ENCODE assay signal across 8 cellular contexts in genomic region chrX:136162827-136163427, GRCh38. TPM values are rescaled to one million over a fixed set of nuclear protein-coding genes. Genes with fewer than 3 reads are reported as not detected.
DNase-seq lines count a peak whose midpoint lies in the region; ATAC-seq, FAIRE-seq and TF ChIP-seq lines count a peak whose summit lies in the region.

No MANE protein-coding gene starts in this region.

- H3K36me3 ChIP-seq in adrenal gland (replicated peaks in 1 of 2) = no peaks in the 10 kb centered on the region

- ATAC-seq in HG03025 (IDR thresholded peaks at IDR 0.05; ENCODE audit: low FRiP score, unreplicated experiment) (peak; percentile 61), GM19324 (IDR thresholded peaks at IDR 0.05; ENCODE audit: low FRiP score, unreplicated experiment) (no peak)

- in situ Hi-C loops in SK-MEL-5 (cut with HindIII; ENCODE audit: low pct_unique_long_range_greater_than_20kb, low sequenced_read_pairs) = no loop called here

- intact Hi-C loops in adrenal gland (cut with DNase I) = loop anchor here (5.0 to 10.0 kb wide), 2 partner anchors 136 to 138 kb away; no protein-coding TSS in a partner anchor

- TF ChIP-seq POLR2A in adrenal gland (IDR thresholded peaks at IDR 0.05) = no peak

- FAIRE-seq in islet of Langerhans (lab: Jason Lieb, UNC) = peak; percentile 79

- no peak overlapping the region for H3K4me3 ChIP-seq in adrenal gland

- H3K27me3 ChIP-seq in adrenal gland = peaks cover 6% of the 10 kb centered on the region

- H3K4me1 ChIP-seq in adrenal gland (replicated peaks in 1 of 2) = no peaks in the 10 kb centered on the region

- DNase-seq in NCI-H1436 (lab: John Stamatoyannopoulos, UW) = peak; percentile 42
- DNase-seq in NCI-H1436 treated with DMSO at 0.1 percent for 48 hours (lab: John Stamatoyannopoulos, UW) = no peak
- DNase-seq in SK-MEL-5 (ENCODE audit: low read depth, low spot score) = peak; percentile 72
- DNase-seq in adrenal gland = peak in 6 of 7 donors; percentile 32 to 66 (median 56)
- DNase-seq in stimulated activated CD4-positive, alpha-beta T cell treated with anti-CD3 and anti-CD28 coated beads, Interleukin-4, amount 100 ng/mL, for 1 hour = peak; percentile 45

- H3K9me3 ChIP-seq in adrenal gland (replicated peaks in 1 of 3) = no peaks in the 10 kb centered on the region

- peak overlapping the region in 1 of 5 donors; percentile 27 for H3K27ac ChIP-seq in adrenal gland

- TF ChIP-seq CTCF in adrenal gland (IDR thresholded peaks at IDR 0.05) = peak; percentile 49 to 69 (median 60)

- WGBS in adrenal gland, 4 donors = 22 to 29% (median 27%) methylated on average over 6 to 8 of the region's 8 CpGs

RNA-seq across cellular contexts. Expression of gene FHL1, which starts 15.6 kb away (rescaled TPM):
- 15.8 and 16.2 TPM in 2 replicates for total RNA-seq in SK-MEL-5 (2014; rRNA removed; shearing (Covaris generic))
- polyA plus RNA-seq in SK-MEL-5 (2015; cell fraction: cytosol; rRNA removed) = 19.9 and 31.7 TPM in 2 replicates
- 10.7 and 13.0 TPM in 2 replicates for polyA plus RNA-seq in SK-MEL-5 (2015; cell fraction: nucleus; rRNA removed)
- 10 to 100 TPM; 23.2 to 72.7 (median 53.4) TPM for total RNA-seq in adrenal gland
- polyA plus RNA-seq in adrenal gland = 10 to 100 TPM; 46.7 to 78.0 (median 50.0) TPM
